In the genomic region with DNA sequence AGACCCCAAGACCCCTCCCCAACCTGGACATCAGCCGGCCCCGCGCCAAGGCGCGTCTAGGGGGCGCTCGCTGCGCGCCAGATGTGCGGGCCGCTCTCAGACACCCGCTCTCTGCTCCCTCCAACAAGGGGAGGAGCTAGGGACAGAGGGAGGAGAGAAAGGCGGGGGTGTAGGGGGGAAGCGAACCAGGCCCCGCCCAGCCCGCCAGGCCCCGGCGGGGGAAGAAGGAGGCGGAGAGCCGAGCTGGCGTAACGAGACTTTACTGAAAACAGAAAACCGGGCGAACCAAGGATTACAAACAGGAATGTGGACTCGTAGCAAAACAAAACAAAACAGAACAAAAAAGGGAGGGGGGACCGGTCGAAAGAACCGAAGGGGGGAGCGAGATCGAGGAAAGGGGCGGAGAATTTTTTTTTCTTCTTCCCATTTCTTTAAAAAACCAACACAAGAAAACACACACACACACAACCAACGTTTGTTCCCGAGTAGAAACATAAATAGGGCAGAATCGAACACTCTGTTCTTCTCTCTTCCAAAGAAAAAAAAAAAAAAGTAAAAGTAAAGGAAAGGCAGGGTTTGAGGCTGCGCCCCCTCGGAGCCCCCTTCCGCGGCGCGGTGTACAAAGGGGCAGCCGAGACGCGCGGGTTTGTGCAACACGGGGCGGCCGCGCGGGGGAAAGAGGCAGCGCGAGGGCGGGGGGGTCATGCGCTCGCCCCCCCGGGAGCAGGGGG, we compare ENCODE assay signal across 8 cellular contexts. TPM values are rescaled to one million over a fixed set of nuclear protein-coding genes. Genes with fewer than 3 reads are reported as not detected.
DNase-seq lines count a peak whose midpoint lies in the region; ATAC-seq, FAIRE-seq and TF ChIP-seq lines count a peak whose summit lies in the region.

No MANE protein-coding gene starts in this region.

- peak; percentile 94 for DNase-seq in GM18507 (ENCODE audit: extremely low spot score, insufficient read length, low read depth)
- peak; percentile 94 for DNase-seq in LHCN-M2 (ENCODE audit: low read depth)
- DNase-seq in Peyer's patch, result peak; percentile 92 to 96 (median 93)
- DNase-seq in activated T-helper 1 cell treated with anti-CD3 and anti-CD28 coated beads, Interleukin-2, amount 50 U/mL, for 16 hours (ENCODE audit: low read depth in 1 of 2, low spot score in 1 of 2), result peak; percentile 84 to 87
- peak; percentile 92 for DNase-seq in fibroblast of gingiva (ENCODE audit: low read depth)
- DNase-seq in naive B cell, result peak; percentile 91
- peak; percentile 82 to 94 for DNase-seq in stimulated activated effector memory CD8-positive, alpha-beta T cell treated with anti-CD3 and anti-CD28 coated beads, Interleukin-12 subunit alpha, Interleukin-12 subunit beta, amount 100 ng/mL, for 72 hours (ENCODE audit: low spot score in 2 of 2)

- H3K36me3 Mint-ChIP-seq in naive B cell, result peaks cover 9 to 18% of the 10 kb centered on the region in 2 donors
- H3K36me3 Mint-ChIP-seq in stimulated activated effector memory CD8-positive, alpha-beta T cell treated with anti-CD3 and anti-CD28 coated beads, Interleukin-12 subunit alpha, Interleukin-12 subunit beta, amount 100 ng/mL, for 72 hours, result peaks cover 87% of the 10 kb centered on the region

- no peaks in the 10 kb centered on the region for H3K9me3 ChIP-seq in Peyer's patch

- FAIRE-seq in GM18507 (lab: Jason Lieb, UNC), result peak; percentile 94

- H3K9me3 Mint-ChIP-seq in naive B cell, result peaks cover 0 to 2% (median 0%) of the 10 kb centered on the region in 7 donors
- no peaks in the 10 kb centered on the region for H3K9me3 Mint-ChIP-seq in stimulated activated effector memory CD8-positive, alpha-beta T cell treated with anti-CD3 and anti-CD28 coated beads, Interleukin-12 subunit alpha, Interleukin-12 subunit beta, amount 100 ng/mL, for 72 hours

- H3K4me3 Mint-ChIP-seq in naive B cell, result peak overlapping the region; percentile 87 to 99 (median 96)
- H3K4me3 Mint-ChIP-seq in stimulated activated effector memory CD8-positive, alpha-beta T cell treated with anti-CD3 and anti-CD28 coated beads, Interleukin-12 subunit alpha, Interleukin-12 subunit beta, amount 100 ng/mL, for 72 hours, result peak overlapping the region; percentile 96

- H3K27me3 ChIP-seq in Peyer's patch, result no peaks in the 10 kb centered on the region

- peak; percentile 75 to 97 for TF ChIP-seq POLR2A in Peyer's patch (IDR thresholded peaks at IDR 0.05)

- H3K36me3 ChIP-seq in Peyer's patch, result peaks cover 0 to 31% (median 0%) of the 10 kb centered on the region in 3 donors

- peaks cover 17 to 61% (median 20%) of the 10 kb centered on the region in 4 donors for H3K4me1 ChIP-seq in Peyer's patch

- peak; percentile 13 to 18 for ATAC-seq in naive B cell (ENCODE audit: low read depth in 2 of 2)
- ATAC-seq in stimulated activated effector memory CD8-positive, alpha-beta T cell treated with anti-CD3 and anti-CD28 coated beads, Interleukin-12 subunit alpha, Interleukin-12 subunit beta, amount 100 ng/mL, for 72 hours, result peak; percentile 43

- peak; percentile 94 for TF ChIP-seq CTCF in 22Rv1 (IDR thresholded peaks at IDR 0.05)
- TF ChIP-seq CTCF in Peyer's patch (IDR thresholded peaks at IDR 0.05), result peak; percentile 85 to 97 (median 92)

- peaks cover 49 to 61% (median 58%) of the 10 kb centered on the region in 3 donors for H3K4me1 Mint-ChIP-seq in naive B cell
- peaks cover 47% of the 10 kb centered on the region for H3K4me1 Mint-ChIP-seq in stimulated activated effector memory CD8-positive, alpha-beta T cell treated with anti-CD3 and anti-CD28 coated beads, Interleukin-12 subunit alpha, Interleukin-12 subunit beta, amount 100 ng/mL, for 72 hours

- H3K27ac ChIP-seq in 22Rv1, result peak overlapping the region; percentile 99
- peak overlapping the region; percentile 100 for H3K27ac ChIP-seq in Peyer's patch

- peak overlapping the region; percentile 72 to 100 (median 90) for H3K4me3 ChIP-seq in Peyer's patch

- peaks cover 0 to 12% (median 7%) of the 10 kb centered on the region in 3 donors for H3K27me3 Mint-ChIP-seq in naive B cell

- peak overlapping the region; percentile 98 to 100 (median 100) for H3K27ac Mint-ChIP-seq in naive B cell
- H3K27ac Mint-ChIP-seq in stimulated activated effector memory CD8-positive, alpha-beta T cell treated with anti-CD3 and anti-CD28 coated beads, Interleukin-12 subunit alpha, Interleukin-12 subunit beta, amount 100 ng/mL, for 72 hours, result peak overlapping the region; percentile 99

RNA-seq across cellular contexts. Expression of a gene that starts 1.7 kb away (rescaled TPM):
- total RNA-seq in LHCN-M2 (2014; rRNA removed) (47.3 and 60.9 TPM in 2 replicates), Peyer's patch (100 to 1,000 TPM; 629 to 753 (median 680) TPM)
- 40.9 TPM for polyA plus RNA-seq in LHCN-M2 (2012)
- polyA plus RNA-seq in naive B cell (ENCODE audit: low read depth in 6 of 6), result 100 to 1,000 TPM in 4 of 6 donors, 10 to 100 TPM in 2; 46.5 to 325 (median 154) TPM

RNA-seq across cellular contexts. Expression of a gene that starts 5.4 kb away (rescaled TPM):
- total RNA-seq in LHCN-M2 (2014; rRNA removed) (0.06 and 0.13 TPM in 2 replicates), Peyer's patch (10 to 100 TPM in 2 of 4 donors, 1 to 10 TPM in 2; 7.4 to 40.2 (median 17.0) TPM)
- 0.27 TPM for polyA plus RNA-seq in LHCN-M2 (2012)
- polyA plus RNA-seq in naive B cell (ENCODE audit: low read depth in 6 of 6), result 1 to 10 TPM in 3 of 6 donors, under 1 TPM in 2, not detected in 1; 0.69 to 1.9 (median 1.1) TPM

RNA-seq across cellular contexts. Expression of a gene that starts 43.2 kb away (rescaled TPM):
- 376 and 434 TPM in 2 replicates for total RNA-seq in LHCN-M2 (2014; rRNA removed)
- 268 TPM for polyA plus RNA-seq in LHCN-M2 (2012)
- 100 to 1,000 TPM; 102 to 193 (median 178) TPM for total RNA-seq in Peyer's patch
- 100 to 1,000 TPM; 111 to 157 (median 123) TPM for polyA plus RNA-seq in naive B cell (ENCODE audit: low read depth in 6 of 6)

RNA-seq across cellular contexts. Expression of a gene that starts 53.4 kb away (rescaled TPM):
- total RNA-seq in LHCN-M2 (2014; rRNA removed) (0.17 and 0.26 TPM in 2 replicates), Peyer's patch (1 to 10 TPM in 3 of 4 donors, not detected in 1; 3.9 to 8.3 (median 8.3) TPM)
- 0.21 TPM for polyA plus RNA-seq in LHCN-M2 (2012)
- polyA plus RNA-seq in naive B cell (ENCODE audit: low read depth in 6 of 6), result not detected

Comparison
In these comparisons a context has a peak if more than half of its experiments do, and no peak if none do; other contexts are left out.
1. Peak in every context shown above with its lines: DNase-seq, ATAC-seq, H3K4me3 ChIP-seq and H3K27ac ChIP-seq.
2. RNA of a gene that starts 1.7 kb away (total RNA-seq): 629 to 753 TPM in Peyer's patch; 47.3 to 60.9 TPM in LHCN-M2; every median in the first group is over 10 times any median in the second.